In the genomic region with DNA sequence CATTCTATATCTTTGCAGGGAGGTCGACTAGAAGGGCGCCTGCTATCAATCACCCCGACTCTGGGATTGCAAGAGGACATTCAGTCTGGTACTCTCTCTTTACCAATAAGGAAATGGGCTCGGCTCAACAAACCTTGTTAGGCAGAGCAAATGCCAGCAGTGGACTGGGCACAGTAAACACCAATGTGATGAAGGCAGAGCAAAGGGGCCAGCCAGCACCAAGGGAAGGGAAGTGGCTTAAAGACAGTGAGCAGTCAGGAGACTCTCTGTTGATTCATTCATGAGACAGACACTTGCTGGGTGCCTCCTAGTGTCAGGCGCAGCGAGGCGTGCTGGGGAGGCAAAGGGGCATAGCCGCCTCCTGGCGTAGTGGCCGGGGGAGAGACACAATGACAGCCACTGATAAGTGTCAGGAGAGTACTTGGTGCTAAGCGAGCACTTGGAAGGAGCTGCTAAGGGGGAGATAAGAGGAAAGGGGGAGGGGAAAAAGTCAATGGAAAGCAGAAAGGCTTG, we compare ENCODE assay signal across 10 cellular contexts. TPM values are rescaled to one million over a fixed set of nuclear protein-coding genes. Genes with fewer than 3 reads are reported as not detected.
A peak's percentile ranks its signal among the peaks of the same experiment; 100 is the strongest.
DNase-seq lines count a peak whose midpoint lies in the region; ATAC-seq, FAIRE-seq and TF ChIP-seq lines count a peak whose summit lies in the region.
"Had no signal": no experiment of that assay in that cellular context is flagged by ENCODE, and none has a peak within 500 bp of the region (broad histone marks: within the 10 kb centered on the region; RNA-seq: fewer than 3 reads in every experiment).

No MANE protein-coding gene starts in this region.

- H3K27me3 ChIP-seq in bronchial epithelial cell (ENCODE audit: control insufficient read depth, insufficient read depth, low read length), result no peaks in the 10 kb centered on the region

- CTCF ChIA-PET in HEK293 (lab: Yijun Ruan, JAX), result interaction anchor here (0.7 kb wide), 1 partner anchor 440 kb away, joined by 4 read pairs; no protein-coding TSS in a partner anchor

- TF ChIP-seq CTCF in HEK293 (tag by site-specific recombination; IDR thresholded peaks at IDR 0.05) (peak; percentile 70), bronchial epithelial cell (IDR thresholded peaks at IDR 0.05; ENCODE audit: insufficient read depth, low read length, severe bottlenecking) (no peak), retinal pigment epithelial cell (conservative IDR thresholded peaks at IDR 0.05; ENCODE audit: low read depth, low read length) (peak; percentile 9)

- no peak for FAIRE-seq in bronchial epithelial cell (lab: Jason Lieb, UNC)

- DNase-seq in bronchial epithelial cell (ENCODE audit: low read depth), result peak; percentile 75
- peak; percentile 88 for DNase-seq in islet precursor cell
- no peak for DNase-seq in retinal pigment epithelial cell (ENCODE audit: low read depth)
- DNase-seq in NCI-H1417 treated with DMSO at 0.1 percent for 48 hours (lab: John Stamatoyannopoulos, UW), result no peak
- DNase-seq in NCI-H1105 (lab: John Stamatoyannopoulos, UW), result no peak
- DNase-seq in ureter (ENCODE audit: low spot score), result no peak
- DNase-seq: DMS79 treated with DMSO at 0.1 percent for 48 hours had no signal

- ATAC-seq in HG02571 (IDR thresholded peaks at IDR 0.05; ENCODE audit: unreplicated experiment), result no peak
- ATAC-seq: activated naive CD4-positive, alpha-beta T cell treated with anti-CD3 and anti-CD28 coated beads, Interleukin-2, amount 50 U/mL, for 72 hours had no signal

- no peaks in the 10 kb centered on the region for H3K9me3 ChIP-seq in HEK293 (ENCODE audit: control insufficient read depth, insufficient read depth, low read depth, low read length)

- H3K4me3 ChIP-seq in HEK293 (ENCODE audit: low read depth, low read length) (no peak overlapping the region), bronchial epithelial cell (ENCODE audit: low read depth, low read length) (no peak overlapping the region), retinal pigment epithelial cell (ENCODE audit: low read length) (peak overlapping the region; percentile 30)

- POLR2A ChIA-PET in HEK293 (lab: Yijun Ruan, JAX), result no interaction called here

- H3K36me3 ChIP-seq in HEK293 (ENCODE audit: control insufficient read depth in 2 of 2, insufficient read depth in 1 of 2, low read length in 2 of 2) (no peaks in the 10 kb centered on the region), bronchial epithelial cell (ENCODE audit: control insufficient read depth, insufficient read depth, low read length) (no peaks in the 10 kb centered on the region)

- peak overlapping the region; percentile 69 for H3K27ac ChIP-seq in HEK293 (ENCODE audit: extremely low read depth, low read depth, low read length)

- H3K4me1 ChIP-seq in HEK293 (ENCODE audit: control insufficient read depth, insufficient read depth, low read length), result peaks cover 36% of the 10 kb centered on the region

TF ChIP-seq in HEK293, 187 proteins besides CTCF, POLR2A, EP300 and RAD21 (continues in another document):
- TF ChIP-seq TCF7L2 (IDR thresholded peaks at IDR 0.05; ENCODE audit: borderline replicate concordance, low read depth, low read length) (no peak), ZNF529 (tag by site-specific recombination; IDR thresholded peaks at IDR 0.05; ENCODE audit: insufficient replicate concordance) (no peak), ZNF221 (tag by site-specific recombination; IDR thresholded peaks at IDR 0.05; ENCODE audit: borderline replicate concordance) (no peak), TRIM28 (IDR thresholded peaks at IDR 0.05; ENCODE audit: borderline replicate concordance, low read length) (no peak), REPIN1 (tag by site-specific recombination; IDR thresholded peaks at IDR 0.05; ENCODE audit: low read depth) (no peak), ZNF354C (tag by site-specific recombination; IDR thresholded peaks at IDR 0.05; ENCODE audit: borderline replicate concordance, low read depth) (no peak), GFI1B (tag by site-specific recombination; IDR thresholded peaks at IDR 0.05) (no peak), OSR2 (tag by site-specific recombination; IDR thresholded peaks at IDR 0.05) (peak; percentile 57; the same call in 1 of the 2 replicates), HOXD13 (CRISPR knock-in tag; IDR thresholded peaks at IDR 0.05; ENCODE audit: borderline replicate concordance) (no peak), ZNF350 (tag by site-specific recombination; IDR thresholded peaks at IDR 0.05) (no peak), ZNF23 (tag by site-specific recombination; IDR thresholded peaks at IDR 0.05; ENCODE audit: borderline replicate concordance) (no peak), HOXC10 (CRISPR knock-in tag; IDR thresholded peaks at IDR 0.05) (no peak), ZFP3 (tag by site-specific recombination; IDR thresholded peaks at IDR 0.05; ENCODE audit: low read depth) (no peak), ZNF223 (tag by site-specific recombination; IDR thresholded peaks at IDR 0.05) (no peak), ZNF391 (tag by site-specific recombination; IDR thresholded peaks at IDR 0.05; ENCODE audit: borderline replicate concordance, low read depth) (no peak), ZNF510 (tag by site-specific recombination; IDR thresholded peaks at IDR 0.05; ENCODE audit: insufficient replicate concordance) (no peak), ZNF146 (tag by site-specific recombination; IDR thresholded peaks at IDR 0.05) (no peak), ZNF16 (tag by site-specific recombination; IDR thresholded peaks at IDR 0.05; ENCODE audit: low read depth) (no peak), ZNF416 (tag by site-specific recombination; IDR thresholded peaks at IDR 0.05) (no peak), ZNF335 (tag by site-specific recombination; conservative IDR thresholded peaks at IDR 0.05) (peak; percentile 46), IKZF3 (tag by site-specific recombination; IDR thresholded peaks at IDR 0.05) (no peak), GLIS1 (tag by site-specific recombination; IDR thresholded peaks at IDR 0.05) (peak; percentile 84), SCRT1 (tag by site-specific recombination; IDR thresholded peaks at IDR 0.05; ENCODE audit: borderline replicate concordance) (no peak), ZNF792 (tag by site-specific recombination; IDR thresholded peaks at IDR 0.05) (no peak), HOXA7 (CRISPR knock-in tag; IDR thresholded peaks at IDR 0.05; ENCODE audit: borderline replicate concordance) (no peak), ZNF747 (tag by site-specific recombination; IDR thresholded peaks at IDR 0.05) (no peak), ZNF239 (tag by site-specific recombination; IDR thresholded peaks at IDR 0.05) (no peak), ZNF10 (tag by site-specific recombination; IDR thresholded peaks at IDR 0.05) (peak; percentile 81; the same call in 1 of the 2 replicates)
- TF ChIP-seq, protein P1, sequence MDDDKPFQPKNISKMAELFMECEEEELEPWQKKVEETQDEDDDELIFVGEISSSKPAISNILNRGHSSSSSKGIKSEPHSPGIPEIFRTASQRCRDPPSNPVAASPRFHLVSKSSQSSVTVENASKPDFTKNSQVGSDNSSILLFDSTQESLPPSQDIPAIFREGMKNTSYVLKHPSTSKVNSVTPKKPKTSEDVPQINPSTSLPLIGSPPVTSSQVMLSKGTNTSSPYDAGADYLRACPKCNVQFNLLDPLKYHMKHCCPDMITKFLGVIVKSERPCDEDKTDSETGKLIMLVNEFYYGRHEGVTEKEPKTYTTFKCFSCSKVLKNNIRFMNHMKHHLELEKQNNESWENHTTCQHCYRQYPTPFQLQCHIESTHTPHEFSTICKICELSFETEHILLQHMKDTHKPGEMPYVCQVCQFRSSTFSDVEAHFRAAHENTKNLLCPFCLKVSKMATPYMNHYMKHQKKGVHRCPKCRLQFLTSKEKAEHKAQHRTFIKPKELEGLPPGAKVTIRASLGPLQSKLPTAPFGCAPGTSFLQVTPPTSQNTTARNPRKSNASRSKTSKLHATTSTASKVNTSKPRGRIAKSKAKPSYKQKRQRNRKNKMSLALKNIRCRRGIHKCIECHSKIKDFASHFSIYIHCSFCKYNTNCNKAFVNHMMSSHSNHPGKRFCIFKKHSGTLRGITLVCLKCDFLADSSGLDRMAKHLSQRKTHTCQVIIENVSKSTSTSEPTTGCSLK (tag by site-specific recombination; IDR thresholded peaks at IDR 0.05), result no peak
- TF ChIP-seq, protein P2, sequence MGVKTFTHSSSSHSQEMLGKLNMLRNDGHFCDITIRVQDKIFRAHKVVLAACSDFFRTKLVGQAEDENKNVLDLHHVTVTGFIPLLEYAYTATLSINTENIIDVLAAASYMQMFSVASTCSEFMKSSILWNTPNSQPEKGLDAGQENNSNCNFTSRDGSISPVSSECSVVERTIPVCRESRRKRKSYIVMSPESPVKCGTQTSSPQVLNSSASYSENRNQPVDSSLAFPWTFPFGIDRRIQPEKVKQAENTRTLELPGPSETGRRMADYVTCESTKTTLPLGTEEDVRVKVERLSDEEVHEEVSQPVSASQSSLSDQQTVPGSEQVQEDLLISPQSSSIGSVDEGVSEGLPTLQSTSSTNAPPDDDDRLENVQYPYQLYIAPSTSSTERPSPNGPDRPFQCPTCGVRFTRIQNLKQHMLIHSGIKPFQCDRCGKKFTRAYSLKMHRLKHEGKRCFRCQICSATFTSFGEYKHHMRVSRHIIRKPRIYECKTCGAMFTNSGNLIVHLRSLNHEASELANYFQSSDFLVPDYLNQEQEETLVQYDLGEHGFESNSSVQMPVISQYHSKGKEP (tag by site-specific recombination; IDR thresholded peaks at IDR 0.05), result no peak
- TF ChIP-seq, protein P3, sequence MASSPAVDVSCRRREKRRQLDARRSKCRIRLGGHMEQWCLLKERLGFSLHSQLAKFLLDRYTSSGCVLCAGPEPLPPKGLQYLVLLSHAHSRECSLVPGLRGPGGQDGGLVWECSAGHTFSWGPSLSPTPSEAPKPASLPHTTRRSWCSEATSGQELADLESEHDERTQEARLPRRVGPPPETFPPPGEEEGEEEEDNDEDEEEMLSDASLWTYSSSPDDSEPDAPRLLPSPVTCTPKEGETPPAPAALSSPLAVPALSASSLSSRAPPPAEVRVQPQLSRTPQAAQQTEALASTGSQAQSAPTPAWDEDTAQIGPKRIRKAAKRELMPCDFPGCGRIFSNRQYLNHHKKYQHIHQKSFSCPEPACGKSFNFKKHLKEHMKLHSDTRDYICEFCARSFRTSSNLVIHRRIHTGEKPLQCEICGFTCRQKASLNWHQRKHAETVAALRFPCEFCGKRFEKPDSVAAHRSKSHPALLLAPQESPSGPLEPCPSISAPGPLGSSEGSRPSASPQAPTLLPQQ (tag by site-specific recombination; IDR thresholded peaks at IDR 0.05), result no peak

RNA-seq across cellular contexts. Expression of gene TMCC3, which starts 34.1 kb away (rescaled TPM):
- total RNA-seq in bronchial epithelial cell (5.8 and 8.8 TPM in 2 replicates), ureter (10.1 TPM)
- total RNA-seq: activated naive CD4-positive, alpha-beta T cell treated with anti-CD3 and anti-CD28 coated beads, Interleukin-2, amount 50 U/mL, for 72 hours had no signal

Comparison
In these comparisons a context has a peak if more than half of its experiments do, and no peak if none do; other contexts are left out.
1. DNase-seq: peak in bronchial epithelial cell (single experiment) and islet precursor cell (single experiment); none in retinal pigment epithelial cell (single experiment), NCI-H1417 treated with DMSO at 0.1 percent for 48 hours (single experiment), NCI-H1105 (single experiment) and ureter (single experiment).